In genomic region chr19:372306-372890, GRCh38 we compare ENCODE assay signal across 10 cellular contexts. TPM values are rescaled to one million over a fixed set of nuclear protein-coding genes. Genes with fewer than 3 reads are reported as not detected.
DNase-seq lines count a peak whose midpoint lies in the region; TF ChIP-seq lines count a peak whose summit lies in the region.
"Had no signal": no experiment of that assay in that cellular context is flagged by ENCODE, and none has a peak within 500 bp of the region (broad histone marks: within the 10 kb centered on the region; RNA-seq: fewer than 3 reads in every experiment).

No MANE protein-coding gene starts in this region.

- TF ChIP-seq CTCF in sigmoid colon (IDR thresholded peaks at IDR 0.05) (no peak), MCF 10A (IDR thresholded peaks at IDR 0.05; ENCODE audit: unreplicated experiment) (no peak)

- no peaks in the 10 kb centered on the region for H3K4me1 ChIP-seq in sigmoid colon

- H3K27me3 Mint-ChIP-seq in MCF 10A (ENCODE audit: insufficient read depth, unreplicated experiment) = peaks cover 18% of the 10 kb centered on the region

- H3K4me1 Mint-ChIP-seq in MCF 10A (ENCODE audit: insufficient read depth, unreplicated experiment) = peaks cover 10% of the 10 kb centered on the region

- DNase-seq in H4 (ENCODE audit: low spot score) (peak; percentile 70), RPMI8226 (peak; percentile 1), globus pallidus (ENCODE audit: low spot score) (peak; percentile 20), sigmoid colon (peak; percentile 86), MCF 10A (ENCODE audit: unreplicated experiment) (no peak), T-helper 1 cell (no peak), NCI-H345 treated with DMSO at 0.1 percent for 48 hours (lab: John Stamatoyannopoulos, UW; ENCODE audit: unreplicated experiment) (no peak)
- DNase-seq: stimulated activated CD4-positive, alpha-beta T cell treated with anti-CD3 and anti-CD28 coated beads, Interleukin-1b, Interleukin-23, amount 100 ng/mL, for 48 hours had no signal

- no peak for TF ChIP-seq EP300 in sigmoid colon (IDR thresholded peaks at IDR 0.05)

- H3K27ac ChIP-seq in sigmoid colon = no peak overlapping the region

- no peaks in the 10 kb centered on the region for H3K9me3 ChIP-seq in sigmoid colon

- no peaks in the 10 kb centered on the region for H3K36me3 Mint-ChIP-seq in MCF 10A (ENCODE audit: insufficient read depth, unreplicated experiment)
- H3K36me3 Mint-ChIP-seq: activated CD4-positive, alpha-beta memory T cell treated with anti-CD3 and anti-CD28 coated beads for 36 hours; mesothelial cell of epicardium had no signal

- WGBS in sigmoid colon, 2 donors = 55 to 59% methylated on average over 14 of the region's 14 CpGs

- H3K27ac Mint-ChIP-seq in MCF 10A (ENCODE audit: low read depth, unreplicated experiment) = no peak overlapping the region
- H3K27ac Mint-ChIP-seq: activated CD4-positive, alpha-beta memory T cell treated with anti-CD3 and anti-CD28 coated beads for 36 hours; mesothelial cell of epicardium had no signal

- no peak overlapping the region for H3K4me3 Mint-ChIP-seq in MCF 10A (ENCODE audit: unreplicated experiment)
- H3K4me3 Mint-ChIP-seq: activated CD4-positive, alpha-beta memory T cell treated with anti-CD3 and anti-CD28 coated beads for 36 hours; mesothelial cell of epicardium had no signal

- BruUV-seq in MCF 10A (replicated peaks; lab: Mats Ljungman, UMichigan) = no TSS peak

- intact Hi-C loops in sigmoid colon (cut with DNase I) (no loop called here), MCF 10A (cut with micrococcal nuclease) (no loop called here)

- no peaks in the 10 kb centered on the region for H3K9me3 Mint-ChIP-seq in MCF 10A (ENCODE audit: unreplicated experiment)
- H3K9me3 Mint-ChIP-seq: activated CD4-positive, alpha-beta memory T cell treated with anti-CD3 and anti-CD28 coated beads for 36 hours; mesothelial cell of epicardium had no signal

- no peaks in the 10 kb centered on the region for H3K36me3 ChIP-seq in sigmoid colon

- peaks cover 0 to 44% (median 22%) of the 10 kb centered on the region in 3 donors for H3K27me3 ChIP-seq in sigmoid colon

- CTCF ChIA-PET in MCF 10A (lab: Yijun Ruan, JAX) = no interaction called here

- POLR2A ChIA-PET in MCF 10A (lab: Yijun Ruan, JAX) = no interaction called here

- no peak for TF ChIP-seq POLR2A in sigmoid colon (IDR thresholded peaks at IDR 0.05)

- no peak overlapping the region for H3K4me3 ChIP-seq in sigmoid colon

RNA-seq across cellular contexts. Expression of gene MIER2, which starts 27.8 kb away (rescaled TPM):
- total RNA-seq in H4 (2014; rRNA removed; shearing (Covaris generic)) = 2.8 and 5.1 TPM in 2 replicates
- 10 to 100 TPM; 11.4 to 31.9 (median 13.0) TPM for total RNA-seq in sigmoid colon
- 10 to 100 TPM in 1 of 3 donors, 1 to 10 TPM in 2; 6.6 to 15.5 (median 7.4) TPM for polyA plus RNA-seq in sigmoid colon
- 24.2 TPM in 2 replicates for total RNA-seq in MCF 10A (2022)

RNA-seq across cellular contexts. Expression of gene C2CD4C, which starts 36.5 kb away (rescaled TPM):
- total RNA-seq in H4 (2014; rRNA removed; shearing (Covaris generic)) = 0.78 and 0.93 TPM in 2 replicates
- total RNA-seq in sigmoid colon (1 to 10 TPM in 1 of 4 donors, under 1 TPM in 3; 0.55 to 1.2 (median 0.76) TPM), MCF 10A (2022) (0.49 and 0.88 TPM in 2 replicates)
- polyA plus RNA-seq in sigmoid colon = under 1 TPM in 2 of 3 donors, not detected in 1; under 0.01 to 0.96 TPM

Comparison
In these comparisons a context has a peak if more than half of its experiments do, and no peak if none do; other contexts are left out.
1. DNase-seq: peak in H4 (single experiment), RPMI8226 (single experiment), globus pallidus (single experiment) and sigmoid colon (single experiment); none in MCF 10A (single experiment), T-helper 1 cell (0 of 5) and NCI-H345 treated with DMSO at 0.1 percent for 48 hours (single experiment).